In genomic region chr3:63947594-63947993, GRCh38 we compare ENCODE assay signal across 25 cellular contexts. TPM values are rescaled to one million over a fixed set of nuclear protein-coding genes. Genes with fewer than 3 reads are reported as not detected.
DNase-seq lines count a peak whose midpoint lies in the region; FAIRE-seq and TF ChIP-seq lines count a peak whose summit lies in the region.
"Had no signal": no experiment of that assay in that cellular context is flagged by ENCODE, and none has a peak within 500 bp of the region (broad histone marks: within the 10 kb centered on the region; RNA-seq: fewer than 3 reads in every experiment).

No MANE protein-coding gene starts in this region.

- H3K27ac Mint-ChIP-seq in activated CD4-positive, alpha-beta T cell treated with anti-CD3 and anti-CD28 coated beads, Interleukin-2, amount 10 ng/mL, durations not matched to agents 24 days and 14 days: peak overlapping the region; percentile 76
- H3K27ac Mint-ChIP-seq in endodermal cell: peak overlapping the region; percentile 8
- H3K27ac Mint-ChIP-seq in activated CD4-positive, alpha-beta memory T cell treated with anti-CD3 and anti-CD28 coated beads for 36 hours: no peak overlapping the region

- peaks cover 10% of the 10 kb centered on the region for H3K4me1 ChIP-seq in endodermal cell (ENCODE audit: control insufficient read depth, insufficient read depth, low read length)
- H3K4me1 ChIP-seq in neutrophil (ENCODE audit: control insufficient read depth in 1 of 2, insufficient read depth in 1 of 2, low read depth in 1 of 2, low read length in 1 of 2): peaks cover 5 to 15% of the 10 kb centered on the region in 2 experiments
- H3K4me1 ChIP-seq in kidney (ENCODE audit: control insufficient read depth in 1 of 2, insufficient read depth in 1 of 2, low read depth in 1 of 2, low read length in 2 of 2): peaks cover 5 to 6% of the 10 kb centered on the region in 2 donors
- H3K4me1 ChIP-seq in MM.1S (ENCODE audit: low read length): peaks cover 13% of the 10 kb centered on the region

- H3K4me2 ChIP-seq in MM.1S (ENCODE audit: low read depth, low read length): no peak overlapping the region
- H3K4me2 ChIP-seq: BLaER1 treated with 17β-estradiol and CSF1 and Interleukin-3, amounts not matched to agents 10 nM and 100 nM had no signal

- H3K27ac ChIP-seq in KOPT-K1 (ENCODE audit: low read depth, low read length, poor library complexity, severe bottlenecking) (peak overlapping the region; percentile 7), endodermal cell (ENCODE audit: low read depth, low read length) (no peak overlapping the region), neutrophil (peak overlapping the region; percentile 24), kidney (ENCODE audit: low read depth in 2 of 2, low read length in 2 of 2) (no peak overlapping the region), MM.1S (ENCODE audit: low read length) (no peak overlapping the region)
- H3K27ac ChIP-seq: BLaER1 treated with 17β-estradiol and CSF1 and Interleukin-3, amounts not matched to agents 10 nM and 100 nM; lower lobe of right lung; upper lobe of left lung had no signal

- no peak overlapping the region for H2AFZ ChIP-seq in MM.1S (ENCODE audit: low read length)

- WGBS in endodermal cell (ENCODE audit: insufficient coverage in 1 of 2, insufficient read length in 1 of 2), 2 experiments: 91 to 92% methylated on average over 2 of the region's 2 CpGs

- POLR2A ChIA-PET in activated CD4-positive, alpha-beta memory T cell treated with anti-CD3 and anti-CD28 coated beads for 36 hours (lab: Charles Lee): no interaction called here

- no peaks in the 10 kb centered on the region for H3K9me2 ChIP-seq in MM.1S (replicated peaks; ENCODE audit: insufficient read depth, low read length)

- CTCF ChIA-PET in activated CD4-positive, alpha-beta memory T cell treated with anti-CD3 and anti-CD28 coated beads for 36 hours (lab: Charles Lee): interaction anchor here (1.2 to 3.2 kb wide), 2 partner anchors 11 to 46 kb away, joined by 3 to 10 read pairs; no protein-coding TSS in a partner anchor

- H3K27me3 ChIP-seq in endodermal cell (ENCODE audit: control insufficient read depth, insufficient read depth, low read length, poor library complexity, severe bottlenecking) (peaks cover 9% of the 10 kb centered on the region), neutrophil (no peaks in the 10 kb centered on the region), MM.1S (replicated peaks; ENCODE audit: insufficient read depth, low read length) (no peaks in the 10 kb centered on the region)
- H3K27me3 ChIP-seq: BLaER1 treated with 17β-estradiol and CSF1 and Interleukin-3, amounts not matched to agents 10 nM and 100 nM; esophagus muscularis mucosa; upper lobe of left lung had no signal

- H3K79me2 ChIP-seq in MM.1S (ENCODE audit: low read length): peaks cover 39% of the 10 kb centered on the region

- peaks cover 17% of the 10 kb centered on the region for H3K36me3 Mint-ChIP-seq in activated CD4-positive, alpha-beta T cell treated with anti-CD3 and anti-CD28 coated beads, Interleukin-2, amount 10 ng/mL, durations not matched to agents 24 days and 14 days (ENCODE audit: low read depth)
- peaks cover 8% of the 10 kb centered on the region for H3K36me3 Mint-ChIP-seq in endodermal cell (ENCODE audit: low read depth)
- H3K36me3 Mint-ChIP-seq in activated CD4-positive, alpha-beta memory T cell treated with anti-CD3 and anti-CD28 coated beads for 36 hours: peaks cover 5% of the 10 kb centered on the region

- no peaks in the 10 kb centered on the region for H4K20me1 ChIP-seq in MM.1S (ENCODE audit: insufficient read depth, low read length)

- no peak for DNase-seq in activated CD4-positive, alpha-beta T cell treated with anti-CD3 and anti-CD28 coated beads, Interleukin-2, amount 10 ng/mL, durations not matched to agents 24 days and 14 days
- no peak for DNase-seq in activated CD4-positive, alpha-beta T cell treated with anti-CD3 and anti-CD28 coated beads, Interleukin-2, amount 50 U/mL, for 4 hours
- no peak for DNase-seq in endodermal cell
- DNase-seq in activated CD4-positive, alpha-beta memory T cell treated with anti-CD3 and anti-CD28 coated beads for 36 hours: no peak
- DNase-seq in kidney: no peak
- no peak for DNase-seq in MM.1S
- DNase-seq: activated effector memory CD4-positive, alpha-beta T cell treated with Interleukin-2 at 50 U/mL for 16 hours; DMS79 treated with DMSO at 0.1 percent for 48 hours; Kasumi-1; lower lobe of right lung; NCI-H2171; NCI-H748 treated with DMSO at 0.1 percent for 48 hours; retina; stimulated activated CD4-positive, alpha-beta T cell treated with anti-CD3 and anti-CD28 coated beads, Interleukin-15, amount 100 ng/mL, for 24 hours; stimulated activated naive CD8-positive, alpha-beta T cell treated with anti-CD3 and anti-CD28 coated beads, Interleukin-15, amount 100 ng/mL, for 72 hours; upper lobe of left lung had no signal

- intact Hi-C loops in activated CD4-positive, alpha-beta T cell treated with anti-CD3 and anti-CD28 coated beads, Interleukin-2, amount 10 ng/mL, durations not matched to agents 24 days and 14 days (cut with micrococcal nuclease): no loop called here
- intact Hi-C loops in activated CD4-positive, alpha-beta memory T cell treated with anti-CD3 and anti-CD28 coated beads for 36 hours (cut with micrococcal nuclease): no loop called here
- intact Hi-C loops in kidney (cut with DNase I): no loop called here

- H3F3A ChIP-seq in MM.1S (ENCODE audit: insufficient read depth, low read length): no peaks in the 10 kb centered on the region

- H3K27me3 Mint-ChIP-seq in activated CD4-positive, alpha-beta T cell treated with anti-CD3 and anti-CD28 coated beads, Interleukin-2, amount 10 ng/mL, durations not matched to agents 24 days and 14 days: no peaks in the 10 kb centered on the region
- H3K27me3 Mint-ChIP-seq in endodermal cell (ENCODE audit: insufficient read depth): no peaks in the 10 kb centered on the region
- H3K27me3 Mint-ChIP-seq in activated CD4-positive, alpha-beta memory T cell treated with anti-CD3 and anti-CD28 coated beads for 36 hours: no peaks in the 10 kb centered on the region
- H3K27me3 Mint-ChIP-seq: stimulated activated naive CD8-positive, alpha-beta T cell treated with anti-CD3 and anti-CD28 coated beads, Interleukin-15, amount 100 ng/mL, for 72 hours had no signal

- no peak for FAIRE-seq in kidney (lab: Jason Lieb, UNC)

- no peak overlapping the region for H3K4me3 Mint-ChIP-seq in activated CD4-positive, alpha-beta T cell treated with anti-CD3 and anti-CD28 coated beads, Interleukin-2, amount 10 ng/mL, durations not matched to agents 24 days and 14 days
- no peak overlapping the region for H3K4me3 Mint-ChIP-seq in endodermal cell
- no peak overlapping the region for H3K4me3 Mint-ChIP-seq in activated CD4-positive, alpha-beta memory T cell treated with anti-CD3 and anti-CD28 coated beads for 36 hours
- H3K4me3 Mint-ChIP-seq: brain; stimulated activated naive CD8-positive, alpha-beta T cell treated with anti-CD3 and anti-CD28 coated beads, Interleukin-15, amount 100 ng/mL, for 72 hours had no signal

- peaks cover 60% of the 10 kb centered on the region for H3K4me1 Mint-ChIP-seq in activated CD4-positive, alpha-beta T cell treated with anti-CD3 and anti-CD28 coated beads, Interleukin-2, amount 10 ng/mL, durations not matched to agents 24 days and 14 days
- H3K4me1 Mint-ChIP-seq in endodermal cell: peaks cover 50% of the 10 kb centered on the region
- H3K4me1 Mint-ChIP-seq in activated CD4-positive, alpha-beta memory T cell treated with anti-CD3 and anti-CD28 coated beads for 36 hours (ENCODE audit: low read depth): peaks cover 69% of the 10 kb centered on the region

- peaks cover 31% of the 10 kb centered on the region; the same call in 1 of the 2 replicates for H3K36me3 ChIP-seq in KOPT-K1 (ENCODE audit: insufficient read depth, low read length)
- peaks cover 26% of the 10 kb centered on the region for H3K36me3 ChIP-seq in endodermal cell (ENCODE audit: control insufficient read depth, insufficient read depth, low read length)
- H3K36me3 ChIP-seq in neutrophil: peaks cover 14% of the 10 kb centered on the region
- no peaks in the 10 kb centered on the region for H3K36me3 ChIP-seq in kidney (ENCODE audit: control insufficient read depth in 1 of 2, insufficient read depth in 2 of 2, low read length in 2 of 2)
- H3K36me3 ChIP-seq in MM.1S (replicated peaks; ENCODE audit: insufficient read depth, low read length): no peaks in the 10 kb centered on the region

- H3K9me3 ChIP-seq in KOPT-K1 (ENCODE audit: insufficient read depth, low read length, poor library complexity, severe bottlenecking) (no peaks in the 10 kb centered on the region), endodermal cell (ENCODE audit: control insufficient read depth, low read length) (no peaks in the 10 kb centered on the region), neutrophil (no peaks in the 10 kb centered on the region), kidney (ENCODE audit: control insufficient read depth in 1 of 2, low read length in 2 of 2) (no peaks in the 10 kb centered on the region), MM.1S (replicated peaks; ENCODE audit: insufficient read depth, low read length) (no peaks in the 10 kb centered on the region)
- H3K9me3 ChIP-seq: BLaER1 treated with 17β-estradiol and CSF1 and Interleukin-3, amounts not matched to agents 10 nM and 100 nM; esophagus muscularis mucosa; lower lobe of right lung; upper lobe of left lung had no signal

- no peak for TF ChIP-seq CTCF in endodermal cell (conservative IDR thresholded peaks at IDR 0.05)
- no peak for TF ChIP-seq CTCF in neutrophil (IDR thresholded peaks at IDR 0.05)
- TF ChIP-seq CTCF in kidney (IDR thresholded peaks at IDR 0.05; ENCODE audit: borderline replicate concordance, extremely low read depth, insufficient read depth): no peak
- TF ChIP-seq CTCF in MM.1S (IDR thresholded peaks at IDR 0.05; ENCODE audit: low read length): no peak

- no peak overlapping the region for H3K9ac ChIP-seq in endodermal cell (ENCODE audit: extremely low read depth, low read length, poor library complexity, severe bottlenecking)
- no peak overlapping the region for H3K9ac ChIP-seq in kidney (ENCODE audit: low read length in 2 of 2)
- H3K9ac ChIP-seq in MM.1S (ENCODE audit: low read length): no peak overlapping the region
- H3K9ac ChIP-seq: BLaER1 treated with 17β-estradiol and CSF1 and Interleukin-3, amounts not matched to agents 10 nM and 100 nM had no signal

- no peak overlapping the region for H3K4me3 ChIP-seq in endodermal cell (ENCODE audit: low read length)
- no peak overlapping the region for H3K4me3 ChIP-seq in neutrophil (ENCODE audit: low read depth in 1 of 2, low read length in 1 of 2)
- H3K4me3 ChIP-seq in kidney (ENCODE audit: low read length in 2 of 2): no peak overlapping the region
- H3K4me3 ChIP-seq in MM.1S (ENCODE audit: low read length): no peak overlapping the region
- H3K4me3 ChIP-seq: BLaER1 treated with 17β-estradiol and CSF1 and Interleukin-3, amounts not matched to agents 10 nM and 100 nM; esophagus muscularis mucosa; lower lobe of right lung; upper lobe of left lung had no signal

- H3K9me3 Mint-ChIP-seq in activated CD4-positive, alpha-beta T cell treated with anti-CD3 and anti-CD28 coated beads, Interleukin-2, amount 10 ng/mL, durations not matched to agents 24 days and 14 days: no peaks in the 10 kb centered on the region
- no peaks in the 10 kb centered on the region for H3K9me3 Mint-ChIP-seq in endodermal cell
- no peaks in the 10 kb centered on the region for H3K9me3 Mint-ChIP-seq in activated CD4-positive, alpha-beta memory T cell treated with anti-CD3 and anti-CD28 coated beads for 36 hours
- H3K9me3 Mint-ChIP-seq: brain; stimulated activated naive CD8-positive, alpha-beta T cell treated with anti-CD3 and anti-CD28 coated beads, Interleukin-15, amount 100 ng/mL, for 72 hours had no signal

RNA-seq across cellular contexts. Expression of gene SCAANT1, which starts 35.4 kb away (rescaled TPM):
- total RNA-seq in activated CD4-positive, alpha-beta T cell treated with anti-CD3 and anti-CD28 coated beads, Interleukin-2, amount 10 ng/mL, durations not matched to agents 24 days and 14 days: not detected in 2 replicates
- not detected for total RNA-seq in endodermal cell
- not detected for polyA plus RNA-seq in endodermal cell (2013, experiment 1 of 2)
- not detected for polyA plus RNA-seq in endodermal cell (2013, experiment 2 of 2)
- not detected for total RNA-seq in activated CD4-positive, alpha-beta memory T cell treated with anti-CD3 and anti-CD28 coated beads for 36 hours
- not detected for total RNA-seq in kidney
- polyA plus RNA-seq in kidney (ENCODE audit: insufficient read depth, low read depth, low replicate concordance): not detected
- total RNA-seq: A172; activated CD8-positive, alpha-beta memory T cell treated with anti-CD3 and anti-CD28 coated beads for 36 hours; dermis microvascular lymphatic vessel endothelial cell; esophagus muscularis mucosa; glomerular endothelial cell; lower lobe of right lung; upper lobe of left lung had no signal

Comparison
In these comparisons a context has a peak if more than half of its experiments do, and no peak if none do; other contexts are left out.
1. H3K27ac ChIP-seq: peak in KOPT-K1 (single experiment) and neutrophil (single experiment); none in endodermal cell (single experiment), kidney (0 of 2) and MM.1S (single experiment).